15 cellular contexts compared by ENCODE assay signal in genomic region chr14:54011001-54011400, GRCh38.
"Had no signal": no experiment of that assay in that cellular context is flagged by ENCODE, and none has a peak within 500 bp of the region (broad histone marks: within the 10 kb centered on the region; RNA-seq: fewer than 3 reads in every experiment).

No MANE protein-coding gene starts in this region.

- H3K36me3 ChIP-seq: tibial nerve had no signal

- H3K27ac ChIP-seq: tibial nerve had no signal

- H3K27ac Mint-ChIP-seq: activated CD8-positive, alpha-beta memory T cell treated with anti-CD3 and anti-CD28 coated beads, Interleukin-2, amount 10 ng/mL, durations not matched to agents 7 days and 5 days; activated naive CD8-positive, alpha-beta T cell; activated T-cell treated with anti-CD3 and anti-CD28 coated beads, Interleukin-2, amount 50 U/mL, for 24 hours; endodermal cell; stimulated activated naive B cell treated with anti-CD40 and anti-IgM and Interleukin-4, amounts not matched to agents 10 μg/mL and 1 μg/mL and 100 μg/mL, for 72 hours had no signal

- H3K27me3 ChIP-seq: tibial nerve had no signal

- H3K9me3 ChIP-seq: tibial nerve had no signal

- H3K4me3 Mint-ChIP-seq: activated CD8-positive, alpha-beta memory T cell treated with anti-CD3 and anti-CD28 coated beads, Interleukin-2, amount 10 ng/mL, durations not matched to agents 7 days and 5 days; activated naive CD8-positive, alpha-beta T cell; activated T-cell treated with anti-CD3 and anti-CD28 coated beads, Interleukin-2, amount 50 U/mL, for 24 hours; endodermal cell; stimulated activated naive B cell treated with anti-CD40 and anti-IgM and Interleukin-4, amounts not matched to agents 10 μg/mL and 1 μg/mL and 100 μg/mL, for 72 hours had no signal

- H3K36me3 Mint-ChIP-seq: activated CD8-positive, alpha-beta memory T cell treated with anti-CD3 and anti-CD28 coated beads, Interleukin-2, amount 10 ng/mL, durations not matched to agents 7 days and 5 days; activated naive CD8-positive, alpha-beta T cell; stimulated activated naive B cell treated with anti-CD40 and anti-IgM and Interleukin-4, amounts not matched to agents 10 μg/mL and 1 μg/mL and 100 μg/mL, for 72 hours had no signal

- DNase-seq: activated CD4-positive, alpha-beta T cell treated with anti-CD3 and anti-CD28 coated beads, Interleukin-2, amount 50 U/mL, for 48 hours; activated CD4-positive, CD25-positive, alpha-beta regulatory T cell treated with anti-CD3 and anti-CD28 coated beads, Interleukin-2, amount 50 U/mL, for 72 hours; activated CD8-positive, alpha-beta memory T cell treated with anti-CD3 and anti-CD28 coated beads, Interleukin-2, amount 10 ng/mL, durations not matched to agents 7 days and 5 days; activated gamma-delta T cell; activated T-cell treated with anti-CD3 and anti-CD28 coated beads, Interleukin-2, amount 50 U/mL, for 24 hours; cerebellar nuclear complex; endodermal cell; erythroblast; left colon; posterior cingulate gyrus; right cardiac atrium; stimulated activated CD4-positive, alpha-beta T cell treated with anti-CD3 and anti-CD28 coated beads, Interleukin-2, amount 100 ng/mL, for 24 hours; stimulated activated naive B cell treated with anti-CD40 and anti-IgM and Interleukin-4, amounts not matched to agents 10 μg/mL and 1 μg/mL and 100 μg/mL, for 72 hours had no signal

- H3K27me3 Mint-ChIP-seq: activated CD8-positive, alpha-beta memory T cell treated with anti-CD3 and anti-CD28 coated beads, Interleukin-2, amount 10 ng/mL, durations not matched to agents 7 days and 5 days had no signal

- H3K4me1 Mint-ChIP-seq: activated CD8-positive, alpha-beta memory T cell treated with anti-CD3 and anti-CD28 coated beads, Interleukin-2, amount 10 ng/mL, durations not matched to agents 7 days and 5 days; endodermal cell; stimulated activated naive B cell treated with anti-CD40 and anti-IgM and Interleukin-4, amounts not matched to agents 10 μg/mL and 1 μg/mL and 100 μg/mL, for 72 hours had no signal

- H3K4me3 ChIP-seq: tibial nerve had no signal

- H3K4me1 ChIP-seq: tibial nerve had no signal
